Comparison of ENCODE assay signal across 1 cellular context in the genomic region with DNA sequence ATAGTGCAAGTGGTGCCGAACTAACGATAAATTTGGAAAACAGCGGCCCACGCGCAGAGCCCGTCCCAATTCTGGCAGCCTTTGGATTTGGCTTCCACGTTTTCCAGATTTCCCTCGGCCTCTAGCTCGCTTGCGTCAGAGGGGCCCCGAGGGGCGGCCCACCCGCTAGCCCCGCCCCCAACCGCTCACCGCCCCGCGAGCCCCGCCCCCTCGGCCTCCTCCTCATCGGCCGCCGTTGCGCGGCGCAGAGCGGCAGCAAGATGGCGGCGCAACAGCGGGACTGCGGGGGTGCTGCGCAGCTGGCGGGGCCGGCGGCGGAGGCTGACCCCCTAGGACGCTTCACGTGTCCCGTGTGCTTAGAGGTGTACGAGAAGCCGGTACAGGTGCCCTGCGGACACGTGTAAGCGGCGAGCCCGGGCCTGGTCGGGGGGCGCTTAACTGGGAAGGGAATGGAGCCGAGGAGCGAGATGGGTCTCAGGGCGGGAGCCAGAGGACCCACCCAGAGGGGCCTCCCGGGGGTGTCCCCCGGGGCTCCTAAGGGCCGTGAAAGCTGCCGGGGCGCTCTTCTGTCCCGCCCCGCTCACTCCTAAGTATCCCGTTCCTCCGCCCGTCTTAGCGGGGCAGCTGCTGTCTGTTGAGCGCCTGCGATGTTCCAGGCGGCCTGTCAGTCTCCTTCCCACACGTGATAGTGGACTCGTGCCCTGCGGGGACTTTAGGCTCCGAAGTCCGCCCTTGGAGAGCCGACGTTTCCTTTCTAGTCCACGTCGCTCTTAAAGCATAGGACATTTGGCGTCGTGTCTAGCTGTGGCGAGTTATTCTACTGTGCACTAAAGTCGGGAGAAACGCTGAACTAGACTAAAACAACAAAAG.
A peak's percentile ranks its signal among the peaks of the same experiment; 100 is the strongest.
TF ChIP-seq lines count a peak whose summit lies in the region.

A gene with protein sequence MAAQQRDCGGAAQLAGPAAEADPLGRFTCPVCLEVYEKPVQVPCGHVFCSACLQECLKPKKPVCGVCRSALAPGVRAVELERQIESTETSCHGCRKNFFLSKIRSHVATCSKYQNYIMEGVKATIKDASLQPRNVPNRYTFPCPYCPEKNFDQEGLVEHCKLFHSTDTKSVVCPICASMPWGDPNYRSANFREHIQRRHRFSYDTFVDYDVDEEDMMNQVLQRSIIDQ (plus strand): TSS at position 245 of the 870 bp plus-strand sequence. CDS start 16 bp downstream, at position 261.

TF ChIP-seq in SK-N-SH, 30 proteins besides CTCF, POLR2A, EP300 and RAD21 (continued from another document):
- TF ChIP-seq REST (IDR thresholded peaks at IDR 0.05; ENCODE audit: low read depth, low read length): 0 out of 2 replicates have a peak, but pooled peaks have one; percentile 17
- TF ChIP-seq JUND (IDR thresholded peaks at IDR 0.05): no peak
- no peak for TF ChIP-seq TCF12 (IDR thresholded peaks at IDR 0.05)
- TF ChIP-seq SMC3 (IDR thresholded peaks at IDR 0.05; ENCODE audit: low read depth, low read length): no peak
- no peak for TF ChIP-seq RFX5 (IDR thresholded peaks at IDR 0.05; ENCODE audit: low read length)
- TF ChIP-seq TEAD4 (IDR thresholded peaks at IDR 0.05; ENCODE audit: borderline replicate concordance, insufficient read depth): no peak
- TF ChIP-seq, protein P1, sequence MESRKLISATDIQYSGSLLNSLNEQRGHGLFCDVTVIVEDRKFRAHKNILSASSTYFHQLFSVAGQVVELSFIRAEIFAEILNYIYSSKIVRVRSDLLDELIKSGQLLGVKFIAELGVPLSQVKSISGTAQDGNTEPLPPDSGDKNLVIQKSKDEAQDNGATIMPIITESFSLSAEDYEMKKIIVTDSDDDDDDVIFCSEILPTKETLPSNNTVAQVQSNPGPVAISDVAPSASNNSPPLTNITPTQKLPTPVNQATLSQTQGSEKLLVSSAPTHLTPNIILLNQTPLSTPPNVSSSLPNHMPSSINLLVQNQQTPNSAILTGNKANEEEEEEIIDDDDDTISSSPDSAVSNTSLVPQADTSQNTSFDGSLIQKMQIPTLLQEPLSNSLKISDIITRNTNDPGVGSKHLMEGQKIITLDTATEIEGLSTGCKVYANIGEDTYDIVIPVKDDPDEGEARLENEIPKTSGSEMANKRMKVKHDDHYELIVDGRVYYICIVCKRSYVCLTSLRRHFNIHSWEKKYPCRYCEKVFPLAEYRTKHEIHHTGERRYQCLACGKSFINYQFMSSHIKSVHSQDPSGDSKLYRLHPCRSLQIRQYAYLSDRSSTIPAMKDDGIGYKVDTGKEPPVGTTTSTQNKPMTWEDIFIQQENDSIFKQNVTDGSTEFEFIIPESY (IDR thresholded peaks at IDR 0.05; ENCODE audit: borderline replicate concordance, low read depth): no peak
- peak; percentile 79 for TF ChIP-seq POLR2AphosphoS5 (IDR thresholded peaks at IDR 0.05; ENCODE audit: low read depth, low read length)
- no peak for TF ChIP-seq NFIC (IDR thresholded peaks at IDR 0.05; ENCODE audit: borderline replicate concordance)
- TF ChIP-seq FOSL2 (IDR thresholded peaks at IDR 0.05; ENCODE audit: borderline replicate concordance, low read depth): no peak
- TF ChIP-seq FOXM1 (IDR thresholded peaks at IDR 0.05; ENCODE audit: low read depth): no peak
- TF ChIP-seq YY1 (IDR thresholded peaks at IDR 0.05; ENCODE audit: low read depth): peak; percentile 95
- TF ChIP-seq, protein P2, sequence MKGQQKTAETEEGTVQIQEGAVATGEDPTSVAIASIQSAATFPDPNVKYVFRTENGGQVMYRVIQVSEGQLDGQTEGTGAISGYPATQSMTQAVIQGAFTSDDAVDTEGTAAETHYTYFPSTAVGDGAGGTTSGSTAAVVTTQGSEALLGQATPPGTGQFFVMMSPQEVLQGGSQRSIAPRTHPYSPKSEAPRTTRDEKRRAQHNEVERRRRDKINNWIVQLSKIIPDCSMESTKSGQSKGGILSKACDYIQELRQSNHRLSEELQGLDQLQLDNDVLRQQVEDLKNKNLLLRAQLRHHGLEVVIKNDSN (IDR thresholded peaks at IDR 0.05; ENCODE audit: borderline replicate concordance, low read depth): no peak; the same call in 1 of the 2 replicates
- no peak for TF ChIP-seq GABPA (IDR thresholded peaks at IDR 0.05; ENCODE audit: low read depth)
- no peak for TF ChIP-seq CHD2 (IDR thresholded peaks at IDR 0.05; ENCODE audit: low read length, partially characterized antibody)
- no peak for TF ChIP-seq GATA2 (CRISPR knock-in tag; IDR thresholded peaks at IDR 0.05)
- 0 out of 2 replicates have a peak, but pooled peaks have one; percentile 2 for TF ChIP-seq PBX3 (IDR thresholded peaks at IDR 0.05)
- TF ChIP-seq IRF3 (IDR thresholded peaks at IDR 0.05; ENCODE audit: low read depth, low read length): no peak
